1 cellular context compared by ENCODE assay signal in genomic region chr17:19717031-19717360, GRCh38.
TF ChIP-seq lines count a peak whose summit lies in the region.

No MANE protein-coding gene starts in this region.

TF ChIP-seq in H1, 55 proteins besides CTCF, POLR2A, EP300 and RAD21 (continued from another document):
- TF ChIP-seq RBBP5 (IDR thresholded peaks at IDR 0.05; ENCODE audit: borderline replicate concordance, low read depth, low read length): no peak
TF ChIP-seq in H1: peak in this region for 0.
